Comparison of ENCODE assay signal across 12 cellular contexts in the genomic region with DNA sequence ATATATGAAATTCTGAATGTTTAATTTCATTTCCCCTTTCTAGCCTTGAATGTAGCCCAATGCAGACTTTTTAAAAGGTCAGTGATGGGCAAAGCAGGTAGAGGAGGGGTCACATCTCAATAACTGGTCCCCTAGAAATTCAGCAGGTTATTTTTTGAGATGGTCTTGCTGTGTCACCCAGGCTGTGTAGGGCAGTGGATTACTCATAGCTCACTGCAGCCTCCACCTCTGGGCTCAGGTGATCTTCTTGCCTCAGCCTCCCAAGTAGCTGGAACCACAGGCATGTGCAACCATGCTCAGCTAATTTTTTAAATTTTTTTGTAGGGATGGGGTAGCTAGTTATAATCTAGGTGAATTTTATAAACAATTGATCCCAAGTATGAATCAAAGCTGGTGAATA.
"Had no signal": no experiment of that assay in that cellular context is flagged by ENCODE, and none has a peak within 500 bp of the region (broad histone marks: within the 10 kb centered on the region; RNA-seq: fewer than 3 reads in every experiment).

No MANE protein-coding gene starts in this region.

- DNase-seq: activated CD4-positive, alpha-beta T cell treated with anti-CD3 and anti-CD28 coated beads, Interleukin-2, amount 10 ng/mL, durations not matched to agents 7 days and 5 days; activated naive CD4-positive, alpha-beta T cell treated with anti-CD3 and anti-CD28 coated beads for 36 hours; activated naive CD8-positive, alpha-beta T cell treated with anti-CD3 and anti-CD28 coated beads, Interleukin-2, amount 50 U/mL, for 24 hours; glutamatergic neuron; kidney glomerular epithelial cell; mesendoderm; psoas muscle; right lobe of liver had no signal

- ATAC-seq: activated naive CD8-positive, alpha-beta T cell treated with anti-CD3 and anti-CD28 coated beads, Interleukin-2, amount 50 U/mL, for 24 hours; esophagus mucosa; psoas muscle; right lobe of liver had no signal

- H3K4me3 ChIP-seq: ascending aorta, cardiac muscle cell, psoas muscle, right lobe of liver, thoracic aorta had no signal

- H3K27me3 ChIP-seq: ascending aorta, cardiac muscle cell, right lobe of liver had no signal

- H3K4me1 ChIP-seq: right lobe of liver had no signal

- H3K27ac ChIP-seq: ascending aorta, cardiac muscle cell, psoas muscle, right lobe of liver, thoracic aorta had no signal

- H3K9me3 ChIP-seq: ascending aorta, psoas muscle, right lobe of liver, thoracic aorta had no signal
